In the genomic region with DNA sequence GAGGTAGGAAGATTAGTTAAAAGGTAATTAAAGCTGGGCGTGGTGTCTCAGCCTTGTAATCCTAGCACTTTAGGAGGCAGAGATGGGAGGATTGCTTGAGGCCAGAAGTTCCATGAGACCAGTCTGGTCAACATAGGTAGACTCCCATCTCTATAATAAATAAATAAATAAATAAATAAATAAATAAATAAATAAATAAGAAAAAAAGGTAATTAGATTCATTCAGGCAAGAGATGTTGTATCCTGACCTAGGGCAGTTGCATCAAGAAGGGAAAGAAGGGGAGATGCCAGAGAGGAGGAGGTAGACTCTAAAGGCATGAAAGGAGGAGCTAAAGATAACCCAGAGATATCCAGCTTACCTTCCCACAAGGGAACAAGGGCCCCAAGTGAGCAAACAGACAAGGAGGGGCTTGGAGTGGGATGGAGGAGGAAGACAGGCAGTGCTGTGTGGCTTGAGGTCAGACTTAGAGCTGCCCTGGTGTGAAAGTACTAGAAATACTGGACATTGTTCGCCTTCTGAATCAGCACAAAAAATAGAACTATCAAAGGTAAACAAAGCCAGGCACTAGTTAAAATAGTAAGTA, we compare ENCODE assay signal across 14 cellular contexts. TPM values are rescaled to one million over a fixed set of nuclear protein-coding genes. Genes with fewer than 3 reads are reported as not detected.
DNase-seq lines count a peak whose midpoint lies in the region; ATAC-seq, FAIRE-seq and TF ChIP-seq lines count a peak whose summit lies in the region.
"Had no signal": no experiment of that assay in that cellular context is flagged by ENCODE, and none has a peak within 500 bp of the region (broad histone marks: within the 10 kb centered on the region; RNA-seq: fewer than 3 reads in every experiment).

No MANE protein-coding gene starts in this region.

- TF ChIP-seq CTCF in HepG2 (CRISPR knock-in tag; IDR thresholded peaks at IDR 0.05) (no peak), right lobe of liver (IDR thresholded peaks at IDR 0.05) (no peak), K562 (IDR thresholded peaks at IDR 0.05 in 2 of 3, conservative IDR thresholded peaks at IDR 0.05 in 1 of 3; ENCODE audit: insufficient read depth in 2 of 3, low read depth in 1 of 3, low read length in 3 of 3) (no peak)

- H3K9ac ChIP-seq in HepG2 (ENCODE audit: insufficient read depth, low read depth, low read length) = no peak overlapping the region
- H3K9ac ChIP-seq in K562 (ENCODE audit: insufficient read depth in 1 of 2, low read depth in 2 of 2, low read length in 2 of 2) = no peak overlapping the region
- H3K9ac ChIP-seq in mesendoderm (ENCODE audit: low read length) = no peak overlapping the region

- WGBS in HepG2 (ENCODE audit: low lambda C conversion rate) = 48% methylated on average over 2 of the region's 2 CpGs
- WGBS in right lobe of liver (ENCODE audit: insufficient coverage, low coverage, low lambda C conversion rate, missing lambda C conversion rate) = 89% methylated on average over 1 of the region's 2 CpGs
- 58% methylated on average over 2 of the region's 2 CpGs for WGBS in K562 (ENCODE audit: insufficient coverage, low coverage, missing lambda C conversion rate)
- WGBS in mesendoderm (ENCODE audit: extremely low coverage, insufficient coverage, low lambda C conversion rate) = no CpG with 5 or more reads among the region's 2 CpGs

- H3K27ac ChIP-seq in HepG2 (ENCODE audit: extremely low read length, insufficient read depth, low read length) (no peak overlapping the region), right lobe of liver (no peak overlapping the region), K562 (ENCODE audit: extremely low read depth, low read depth, low read length) (no peak overlapping the region), mesendoderm (ENCODE audit: low read depth, low read length) (no peak overlapping the region)

- H3K9me3 ChIP-seq in HepG2 (ENCODE audit: low read length) (no peaks in the 10 kb centered on the region), right lobe of liver (no peaks in the 10 kb centered on the region), K562 (replicated peaks; ENCODE audit: control insufficient read depth, insufficient read depth, low read depth, low read length) (no peaks in the 10 kb centered on the region)
- H3K9me3 ChIP-seq: BE2C had no signal

- H4K20me1 ChIP-seq in HepG2 (ENCODE audit: insufficient read depth, low read length) (no peaks in the 10 kb centered on the region), K562 (replicated peaks; ENCODE audit: control insufficient read depth, insufficient read depth, low read length) (no peaks in the 10 kb centered on the region)

- FAIRE-seq in HepG2 (lab: Jason Lieb, UNC) = no peak
- no peak for FAIRE-seq in K562 (lab: Jason Lieb, UNC)
- FAIRE-seq: GM12892 had no signal

- H3K56ac ChIP-seq in mesendoderm (ENCODE audit: low read length) = no peak overlapping the region

- no peak overlapping the region for H2BK15ac ChIP-seq in mesendoderm (replicated peaks; ENCODE audit: low read depth)

- no TSS peak for BruUV-seq in HepG2 (replicated peaks; lab: Mats Ljungman, UMichigan)
- no TSS peak for BruUV-seq in K562 (replicated peaks; lab: Mats Ljungman, UMichigan)

- H4K8ac ChIP-seq in mesendoderm (ENCODE audit: low read depth, low read length) = no peak overlapping the region

- no peaks in the 10 kb centered on the region for H3K79me1 ChIP-seq in mesendoderm (ENCODE audit: low read length)

- H3K4me2 ChIP-seq in HepG2 (ENCODE audit: low read depth, low read length) (peak overlapping the region; percentile 29; the same call in 1 of the 2 replicates), K562 (ENCODE audit: insufficient read depth, low read length) (no peak overlapping the region), mesendoderm (ENCODE audit: low read length) (no peak overlapping the region)
- H3K4me2 ChIP-seq: GM23338 had no signal

- no peaks in the 10 kb centered on the region for H3K36me3 ChIP-seq in HepG2 (replicated peaks in 1 of 2; ENCODE audit: control insufficient read depth in 1 of 2, insufficient read depth in 2 of 2, low read length in 2 of 2)
- no peaks in the 10 kb centered on the region for H3K36me3 ChIP-seq in right lobe of liver
- no peaks in the 10 kb centered on the region for H3K36me3 ChIP-seq in K562 (ENCODE audit: control insufficient read depth, insufficient read depth, low read length)
- no peaks in the 10 kb centered on the region for H3K36me3 ChIP-seq in mesendoderm (ENCODE audit: control insufficient read depth, insufficient read depth, low read length)
- H3K36me3 ChIP-seq: BE2C had no signal

- no peaks in the 10 kb centered on the region for H3K9me1 ChIP-seq in K562 (ENCODE audit: control insufficient read depth, insufficient read depth, low read length)

- no peak overlapping the region for H2BK120ac ChIP-seq in mesendoderm (ENCODE audit: low read depth, low read length)

- ATAC-seq in HepG2 = 0 out of 3 replicates have a peak, but pooled peaks have one; percentile 13
- ATAC-seq in right lobe of liver = no peak
- no peak for ATAC-seq in K562
- no peak for ATAC-seq in HG03354 (IDR thresholded peaks at IDR 0.05; ENCODE audit: poor library complexity, severe bottlenecking, unreplicated experiment)
- ATAC-seq: GM23338 had no signal

- H2AFZ ChIP-seq in HepG2 (ENCODE audit: low read length) (peak overlapping the region; percentile 36), K562 (ENCODE audit: low read depth, low read length) (no peak overlapping the region)
- H2AFZ ChIP-seq: GM23338 had no signal

- no peak for TF ChIP-seq EP300 in HepG2 (IDR thresholded peaks at IDR 0.05; ENCODE audit: low read depth in 2 of 2, low read length in 2 of 2)
- TF ChIP-seq EP300 in HepG2 (CRISPR knock-in tag; IDR thresholded peaks at IDR 0.05; ENCODE audit: borderline replicate concordance) = no peak
- no peak for TF ChIP-seq EP300 in K562 (IDR thresholded peaks at IDR 0.05; ENCODE audit: low read length)

- H3K4me1 ChIP-seq in HepG2 (ENCODE audit: insufficient read depth, low read length) (peaks cover 43% of the 10 kb centered on the region), right lobe of liver (peaks cover 0 to 12% (median 0%) of the 10 kb centered on the region in 4 donors), K562 (replicated peaks in 1 of 2; ENCODE audit: control insufficient read depth in 2 of 2, insufficient read depth in 2 of 2, low read length in 2 of 2) (peaks cover 10 to 16% of the 10 kb centered on the region in 2 experiments; a peak in 4 of 5 replicates), mesendoderm (ENCODE audit: control insufficient read depth, low read depth, low read length) (no peaks in the 10 kb centered on the region)
- H3K4me1 ChIP-seq: BE2C had no signal

- 0 out of 5 replicates have a peak, but pooled peaks cover 0 to 3% of the 10 kb centered on the region in 2 experiments for H3K27me3 ChIP-seq in HepG2 (ENCODE audit: control insufficient read depth in 1 of 2, insufficient read depth in 2 of 2, low read length in 2 of 2)
- no peaks in the 10 kb centered on the region for H3K27me3 ChIP-seq in right lobe of liver
- H3K27me3 ChIP-seq in K562 (ENCODE audit: control insufficient read depth in 2 of 2, insufficient read depth in 2 of 2, low read length in 2 of 2) = no peaks in the 10 kb centered on the region
- H3K27me3 ChIP-seq in mesendoderm (ENCODE audit: insufficient read depth, low read length, poor library complexity) = no peaks in the 10 kb centered on the region
- H3K27me3 ChIP-seq: BE2C had no signal

- TF ChIP-seq POLR2A in HepG2 (IDR thresholded peaks at IDR 0.05; ENCODE audit: insufficient read depth in 1 of 2, low read depth in 2 of 2, low read length in 2 of 2) = no peak
- TF ChIP-seq POLR2A in right lobe of liver (IDR thresholded peaks at IDR 0.05) = no peak
- TF ChIP-seq POLR2A in K562 (conservative IDR thresholded peaks at IDR 0.05) = no peak

- H4K5ac ChIP-seq in mesendoderm (ENCODE audit: low read length) = no peak overlapping the region

- H3K79me2 ChIP-seq in HepG2 (ENCODE audit: insufficient read depth, low read length) (no peaks in the 10 kb centered on the region), K562 (ENCODE audit: control insufficient read depth, insufficient read depth, low read length) (no peaks in the 10 kb centered on the region), mesendoderm (ENCODE audit: control insufficient read depth, insufficient read depth, low read length) (no peaks in the 10 kb centered on the region)

- no peak overlapping the region for H3K4ac ChIP-seq in mesendoderm (ENCODE audit: low read depth, low read length)

- intact Hi-C loops in HepG2 (cut with micrococcal nuclease; ENCODE audit: unreplicated experiment) = no loop called here
- intact Hi-C loops in right lobe of liver (cut with DNase I) = no loop called here
- intact Hi-C loops in K562 (cut with micrococcal nuclease) = no loop called here

- POLR2A ChIA-PET in HepG2 (lab: Yijun Ruan, JAX) (interaction anchor here (0.6 to 1.3 kb wide), 3 partner anchors 12 to 91 kb away, joined by 3 to 5 read pairs (median 4); partner anchors contain the start of genes ACTR2 and CEP68), K562 (lab: Yijun Ruan, JAX) (interaction anchor here (0.6 to 1.6 kb wide), 2 partner anchors 10 to 19 kb away, joined by 5 to 6 read pairs; no protein-coding TSS in a partner anchor)

- no peak overlapping the region for H2BK5ac ChIP-seq in mesendoderm (ENCODE audit: low read length)

- DNase-seq in HepG2 (ENCODE audit: low spot score) (no peak), right lobe of liver (no peak), K562 (ENCODE audit: extremely low read depth in 1 of 4, low spot score in 3 of 4) (no peak), mesendoderm (peak; percentile 37), NCI-H345 treated with DMSO at 0.1 percent for 48 hours (lab: John Stamatoyannopoulos, UW; ENCODE audit: unreplicated experiment) (no peak), D341Med (ENCODE audit: low spot score) (no peak)
- DNase-seq: BE2C; CD4-positive, alpha-beta memory T cell; DND-41; GDM1; H7 had no signal

- H3K4me3 ChIP-seq in HepG2 (replicated peaks in 1 of 3; ENCODE audit: insufficient read depth in 1 of 3, low read depth in 2 of 3, low read length in 3 of 3) = no peak overlapping the region
- H3K4me3 ChIP-seq in right lobe of liver = no peak overlapping the region
- H3K4me3 ChIP-seq in K562 = no peak overlapping the region
- no peak overlapping the region for H3K4me3 ChIP-seq in mesendoderm (ENCODE audit: low read length)
- H3K4me3 ChIP-seq: GM23338 had no signal

- CTCF ChIA-PET in HepG2 (lab: Yijun Ruan, JAX; ENCODE audit: low intra/inter-chr PET ratio, low total read pairs) (no interaction called here), K562 (lab: Yijun Ruan, JAX; ENCODE audit: low intra/inter-chr PET ratio) (no interaction called here)

- H3K18ac ChIP-seq in mesendoderm (ENCODE audit: low read length) = no peak overlapping the region

- no peak for TF ChIP-seq RAD21 in HepG2 (CRISPR knock-in tag; IDR thresholded peaks at IDR 0.05)
- no peak for TF ChIP-seq RAD21 in K562 (CRISPR knock-in tag; conservative IDR thresholded peaks at IDR 0.05 in 1 of 2, IDR thresholded peaks at IDR 0.05 in 1 of 2)

- no peak overlapping the region for H2AK5ac ChIP-seq in mesendoderm (ENCODE audit: low read length)

- H3K23ac ChIP-seq in mesendoderm (ENCODE audit: low read length) = no peak overlapping the region

- in situ Hi-C loops in HepG2 (cut with HindIII; ENCODE audit: extremely low pct_ligation_motif_present, low pct_unique_long_range_greater_than_20kb) = no loop called here
- in situ Hi-C loops in K562 (cut with MboI) = no loop called here

RNA-seq across cellular contexts. Expression of gene RAB1A, which starts 7.4 kb away (rescaled TPM):
- total RNA-seq in HepG2 (2016; rRNA removed; fragmentation: Illumina TruSeq; extraction: Trizol) (206 and 311 TPM in 2 replicates), right lobe of liver (100 to 1,000 TPM in 1 of 6 experiments, 10 to 100 TPM in 5; 65.0 to 119 (median 81.3) TPM), K562 (2014; rRNA removed) (62.2 and 83.5 TPM in 2 replicates), K562 (2014; rRNA removed; fragmentation: Illumina TruSeq; extraction: Trizol) (67.7 and 81.4 TPM in 2 replicates), K562 (2015; rRNA removed; fragmentation: Illumina TruSeq; extraction: Trizol) (64.4 and 66.7 TPM in 2 replicates), K562 (2021) (93.9 and 99.4 TPM in 2 replicates)
- 27.8 and 28.9 TPM in 2 replicates for total RNA-seq in HepG2 (2016; cell fraction: cytosol; rRNA removed; fragmentation: Illumina TruSeq; extraction: Trizol; ENCODE audit: low read depth)
- total RNA-seq in HepG2 (2016; cell fraction: insoluble cytoplasmic fraction; rRNA removed; fragmentation: Illumina TruSeq; extraction: Trizol) = 208 and 306 TPM in 2 replicates
- 98.9 and 106 TPM in 2 replicates for total RNA-seq in HepG2 (2016; cell fraction: membrane; rRNA removed; fragmentation: Illumina TruSeq; extraction: Trizol)
- 101 and 108 TPM in 2 replicates for total RNA-seq in HepG2 (2016; cell fraction: nucleus; rRNA removed; fragmentation: Illumina TruSeq; extraction: Trizol)
- polyA plus RNA-seq in HepG2 (2011; rRNA removed) (174 and 226 TPM in 2 replicates), K562 (2011; rRNA removed) (144 and 163 TPM in 2 replicates), K562 (2014; fragmentation: Illumina TruSeq; extraction: Trizol) (81.5 and 89.1 TPM in 2 replicates), K562 (2014; fragmentation: Nextera tagmentation; extraction: Ambion mirVana) (10 to 100 TPM; 43.8 to 47.8 TPM), K562 (2014; rRNA removed) (125 and 136 TPM in 2 replicates)
- polyA plus RNA-seq in HepG2 (2011; cell fraction: cytosol; rRNA removed) = 101 and 153 TPM in 2 replicates
- polyA plus RNA-seq in HepG2 (2011; cell fraction: nucleus; rRNA removed) = 26.7 and 44.5 TPM in 2 replicates
- 237 and 266 TPM in 2 replicates for polyA plus RNA-seq in HepG2 (2012)
- 46.4 and 51.5 TPM in 2 replicates for polyA plus RNA-seq in HepG2 (2016; cell fraction: cytosol; fragmentation: Illumina TruSeq; extraction: Trizol; ENCODE audit: low read depth)
- polyA plus RNA-seq in HepG2 (2016; cell fraction: insoluble cytoplasmic fraction; fragmentation: Illumina TruSeq; extraction: Trizol; ENCODE audit: low read depth) = 489 and 498 TPM in 2 replicates
- polyA plus RNA-seq in HepG2 (2016; cell fraction: membrane; fragmentation: Illumina TruSeq; extraction: Trizol; ENCODE audit: low read depth) = 122 and 126 TPM in 2 replicates
- 219 and 228 TPM in 2 replicates for polyA plus RNA-seq in HepG2 (2016; cell fraction: nucleus; fragmentation: Illumina TruSeq; extraction: Trizol; ENCODE audit: insufficient read depth, low read depth)
- 26.5 and 48.9 TPM in 2 replicates for polyA minus RNA-seq in HepG2 (2011; rRNA and poly(A)+ RNA removed; ENCODE audit: low replicate concordance)
- polyA minus RNA-seq in HepG2 (2011; cell fraction: cytosol; rRNA and poly(A)+ RNA removed) = 83.1 and 93.6 TPM in 2 replicates
- 58.2 and 71.1 TPM in 2 replicates for polyA minus RNA-seq in HepG2 (2011; cell fraction: nucleus; rRNA and poly(A)+ RNA removed)
- total RNA-seq in K562 (2011; cell fraction: chromatin; rRNA removed; ENCODE audit: low replicate concordance) = 20.3 and 50.3 TPM in 2 replicates
- 13.5 and 14.3 TPM in 2 replicates for total RNA-seq in K562 (2011; cell fraction: nucleolus; rRNA removed)
- 36.1 and 60.5 TPM in 2 replicates for total RNA-seq in K562 (2011; cell fraction: nucleoplasm; rRNA removed)
- 33.7 and 80.3 TPM in 2 replicates for polyA plus RNA-seq in K562 (2011; cell fraction: cytosol; rRNA removed)
- polyA plus RNA-seq in K562 (2011; cell fraction: nucleus; rRNA removed) = 23.6 and 40.8 TPM in 2 replicates
- polyA plus RNA-seq in K562 (2012) = 116 and 153 TPM in 2 replicates
- 93.6 and 96.1 TPM in 2 replicates for polyA minus RNA-seq in K562 (2011; rRNA and poly(A)+ RNA removed)
- 31.6 and 38.0 TPM in 2 replicates for polyA minus RNA-seq in K562 (2011; cell fraction: cytosol; rRNA and poly(A)+ RNA removed)
- polyA minus RNA-seq in K562 (2011; cell fraction: nucleus; rRNA and poly(A)+ RNA removed) = 13.1 and 22.5 TPM in 2 replicates
- 126 TPM for polyA plus RNA-seq in mesendoderm (2013, experiment 1 of 2)
- 121 TPM for polyA plus RNA-seq in mesendoderm (2013, experiment 2 of 2)
